ENCODE assay signal across 1 cellular context in the genomic region with DNA sequence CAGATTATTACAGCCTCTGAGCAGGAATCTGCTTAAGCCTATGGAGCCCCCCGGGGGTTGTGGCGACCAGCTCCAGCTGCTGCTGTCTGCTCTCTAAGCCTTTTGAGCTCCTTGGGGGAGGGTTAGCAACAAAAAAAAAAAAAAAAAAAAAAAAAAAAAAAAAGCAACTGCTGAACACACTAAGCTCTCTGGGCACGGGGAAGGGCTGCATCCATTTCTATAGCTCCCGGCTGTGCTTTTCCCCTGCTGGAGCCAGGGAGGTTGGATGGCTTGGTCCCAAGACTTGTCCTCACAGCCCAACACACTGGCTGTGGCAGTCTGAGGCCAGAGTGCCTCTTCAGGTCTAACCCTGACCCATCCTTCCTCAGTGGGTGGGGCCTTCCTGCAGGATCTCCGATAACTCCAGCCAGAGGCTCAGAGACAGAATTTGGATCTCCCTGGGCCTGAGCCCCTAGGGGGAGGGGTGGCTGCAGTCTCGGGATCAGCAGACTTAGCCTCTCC.
TF ChIP-seq lines count a peak whose summit lies in the region.

No MANE protein-coding gene starts in this region.

TF ChIP-seq in H1, 55 proteins besides CTCF, POLR2A, EP300 and RAD21:
- TF ChIP-seq TCF12 (IDR thresholded peaks at IDR 0.05; ENCODE audit: low read depth, low read length): no peak
- TF ChIP-seq JUND (IDR thresholded peaks at IDR 0.05; ENCODE audit: low read length): no peak
- no peak for TF ChIP-seq PHF8 (conservative IDR thresholded peaks at IDR 0.05; ENCODE audit: low read depth, low read length)
- TF ChIP-seq TAF7 (optimal IDR thresholded peaks at IDR 0.05; ENCODE audit: borderline replicate concordance, low read depth, low read length): no peak
- TF ChIP-seq YY1 (IDR thresholded peaks at IDR 0.05; ENCODE audit: low read depth, low read length): no peak
- TF ChIP-seq NRF1 (IDR thresholded peaks at IDR 0.05; ENCODE audit: low read depth, low read length): no peak
- no peak for TF ChIP-seq SUZ12 (IDR thresholded peaks at IDR 0.05; ENCODE audit: low read length)
TF ChIP-seq in H1: peak in this region for 0.
